Comparison of ENCODE assay signal across 19 cellular contexts in genomic region chr2:44304258-44304657, GRCh38. TPM values are rescaled to one million over a fixed set of nuclear protein-coding genes. Genes with fewer than 3 reads are reported as not detected.
DNase-seq lines count a peak whose midpoint lies in the region; ATAC-seq, FAIRE-seq and TF ChIP-seq lines count a peak whose summit lies in the region.
"Had no signal": no experiment of that assay in that cellular context is flagged by ENCODE, and none has a peak within 500 bp of the region (broad histone marks: within the 10 kb centered on the region; RNA-seq: fewer than 3 reads in every experiment).

No MANE protein-coding gene starts in this region.

- H3K4me1 ChIP-seq in A549 (no peaks in the 10 kb centered on the region), IMR-90 (ENCODE audit: control insufficient read depth, insufficient read depth, low read length) (no peaks in the 10 kb centered on the region), HepG2 (ENCODE audit: insufficient read depth, low read length) (no peaks in the 10 kb centered on the region), BE2C (no peaks in the 10 kb centered on the region)
- H3K4me1 ChIP-seq: BLaER1 treated with 17β-estradiol and CSF1 and Interleukin-3, amounts not matched to agents 10 nM and 100 nM had no signal

- H2AK5ac ChIP-seq in IMR-90 (ENCODE audit: low read depth, low read length): no peak overlapping the region

- TF ChIP-seq CTCF in A549 (IDR thresholded peaks at IDR 0.05): no peak
- TF ChIP-seq CTCF in IMR-90 (conservative IDR thresholded peaks at IDR 0.05; ENCODE audit: low read depth, low read length): no peak
- TF ChIP-seq CTCF in HepG2 (CRISPR knock-in tag; IDR thresholded peaks at IDR 0.05): no peak
- TF ChIP-seq CTCF in BE2C (IDR thresholded peaks at IDR 0.05; ENCODE audit: low read depth, low read length): no peak

- H3K79me2 ChIP-seq in HepG2 (ENCODE audit: insufficient read depth, low read length): no peaks in the 10 kb centered on the region

- H3K14ac ChIP-seq in IMR-90 (replicated peaks; ENCODE audit: low read depth, low read length): no peak overlapping the region

- H3K27ac ChIP-seq in A549 (no peak overlapping the region), IMR-90 (ENCODE audit: insufficient read depth, low read length) (no peak overlapping the region), HepG2 (ENCODE audit: extremely low read length, insufficient read depth, low read length) (no peak overlapping the region)
- H3K27ac ChIP-seq: BLaER1 treated with 17β-estradiol and CSF1 and Interleukin-3, amounts not matched to agents 10 nM and 100 nM had no signal

- no peak for FAIRE-seq in A549 (lab: Jason Lieb, UNC)
- FAIRE-seq in HepG2 (lab: Jason Lieb, UNC): no peak
- FAIRE-seq: D721Med, G401.6, GM12892, H54 had no signal

- H2AK9ac ChIP-seq in IMR-90 (replicated peaks; ENCODE audit: low read depth, low read length, poor library complexity): no peak overlapping the region

- no peak overlapping the region for H4K91ac ChIP-seq in IMR-90 (ENCODE audit: insufficient read depth, low read depth, low read length)

- in situ Hi-C loops in IMR-90 (cut with MboI; ENCODE audit: low sequenced_read_pairs) (no loop called here), HepG2 (cut with HindIII; ENCODE audit: extremely low pct_ligation_motif_present, low pct_unique_long_range_greater_than_20kb) (no loop called here)

- CTCF ChIA-PET in A549 (lab: Yijun Ruan, JAX): no interaction called here
- CTCF ChIA-PET in IMR-90 (lab: Yijun Ruan, JAX): no interaction called here
- CTCF ChIA-PET in HepG2 (lab: Yijun Ruan, JAX; ENCODE audit: low intra/inter-chr PET ratio, low total read pairs): no interaction called here

- intact Hi-C loops in IMR-90 (cut with micrococcal nuclease): no loop called here
- intact Hi-C loops in HepG2 (cut with micrococcal nuclease; ENCODE audit: unreplicated experiment): no loop called here

- TF ChIP-seq POLR2A in A549 (IDR thresholded peaks at IDR 0.05; ENCODE audit: low read length) (no peak), IMR-90 (IDR thresholded peaks at IDR 0.05; ENCODE audit: low read depth, low read length) (no peak), HepG2 (IDR thresholded peaks at IDR 0.05; ENCODE audit: insufficient read depth in 1 of 2, low read depth in 2 of 2, low read length in 2 of 2) (no peak)

- H4K20me1 ChIP-seq in IMR-90 (ENCODE audit: insufficient read depth, low read length) (no peaks in the 10 kb centered on the region; the same call in 1 of the 2 replicates), HepG2 (ENCODE audit: insufficient read depth, low read length) (no peaks in the 10 kb centered on the region)
- H4K20me1 ChIP-seq: BLaER1 treated with 17β-estradiol and CSF1 and Interleukin-3, amounts not matched to agents 10 nM and 100 nM had no signal

- H2BK5ac ChIP-seq in IMR-90 (ENCODE audit: low read depth, low read length, poor library complexity, severe bottlenecking): no peak overlapping the region

- H3K79me1 ChIP-seq in IMR-90 (ENCODE audit: low read depth in 1 of 2, low read length in 2 of 2): no peaks in the 10 kb centered on the region

- DNase-seq in A549 (ENCODE audit: low read depth in 1 of 2, low spot score in 1 of 2) (no peak), IMR-90 (no peak), HepG2 (ENCODE audit: low spot score) (no peak), BE2C (no peak), anterior cingulate cortex (lab: John Stamatoyannopoulos, UW) (no peak)
- DNase-seq: CD4-positive, alpha-beta T cell; CD8-positive, alpha-beta memory T cell; DMS153; DND-41; GOT3; HFFc6 had no signal

- H2AFZ ChIP-seq in IMR-90 (replicated peaks; ENCODE audit: low read length, poor library complexity): no peak overlapping the region
- H2AFZ ChIP-seq in HepG2 (ENCODE audit: low read length): no peak overlapping the region

- no peak overlapping the region for H2BK120ac ChIP-seq in IMR-90 (ENCODE audit: low read depth, low read length)

- no peak overlapping the region for H3K18ac ChIP-seq in IMR-90 (ENCODE audit: low read depth, low read length)

- TF ChIP-seq EP300 in A549 (IDR thresholded peaks at IDR 0.05) (no peak), HepG2 (IDR thresholded peaks at IDR 0.05; ENCODE audit: low read depth in 2 of 2, low read length in 2 of 2) (no peak), HepG2 (CRISPR knock-in tag; IDR thresholded peaks at IDR 0.05; ENCODE audit: borderline replicate concordance) (no peak)

- H4K5ac ChIP-seq in IMR-90 (ENCODE audit: low read depth, low read length): no peak overlapping the region

- H2BK20ac ChIP-seq in IMR-90 (ENCODE audit: low read depth, low read length): no peak overlapping the region

- H2BK15ac ChIP-seq in IMR-90 (ENCODE audit: low read depth, low read length): no peak overlapping the region

- no peak overlapping the region for H4K8ac ChIP-seq in IMR-90 (ENCODE audit: low read depth in 2 of 2, low read length in 2 of 2)

- no peak overlapping the region for H3K56ac ChIP-seq in IMR-90 (ENCODE audit: extremely low read depth, insufficient read depth, low read length)

- no peak for TF ChIP-seq RAD21 in A549 (conservative IDR thresholded peaks at IDR 0.05 in 1 of 2, IDR thresholded peaks at IDR 0.05 in 1 of 2)
- no peak for TF ChIP-seq RAD21 in IMR-90 (IDR thresholded peaks at IDR 0.05; ENCODE audit: low read length)
- no peak for TF ChIP-seq RAD21 in HepG2 (CRISPR knock-in tag; IDR thresholded peaks at IDR 0.05)

- H3K4me2 ChIP-seq in A549 (no peak overlapping the region), IMR-90 (ENCODE audit: low read depth, low read length) (no peak overlapping the region), HepG2 (ENCODE audit: low read depth, low read length) (no peak overlapping the region)
- H3K4me2 ChIP-seq: BLaER1 treated with 17β-estradiol and CSF1 and Interleukin-3, amounts not matched to agents 10 nM and 100 nM had no signal

- H3K9ac ChIP-seq in IMR-90 (ENCODE audit: low read depth, low read length): no peak overlapping the region
- no peak overlapping the region for H3K9ac ChIP-seq in HepG2 (ENCODE audit: insufficient read depth, low read depth, low read length)
- H3K9ac ChIP-seq: BLaER1 treated with 17β-estradiol and CSF1 and Interleukin-3, amounts not matched to agents 10 nM and 100 nM had no signal

- peaks cover 3% of the 10 kb centered on the region for H3K27me3 ChIP-seq in IMR-90 (ENCODE audit: control insufficient read depth, insufficient read depth, low read length)
- H3K27me3 ChIP-seq in HepG2 (ENCODE audit: control insufficient read depth in 1 of 2, insufficient read depth in 2 of 2, low read length in 2 of 2): no peaks in the 10 kb centered on the region; a peak in 1 of 5 replicates
- H3K27me3 ChIP-seq in BE2C: no peaks in the 10 kb centered on the region
- H3K27me3 ChIP-seq: BLaER1 treated with 17β-estradiol and CSF1 and Interleukin-3, amounts not matched to agents 10 nM and 100 nM had no signal

- H3K9me1 ChIP-seq in IMR-90 (ENCODE audit: insufficient read depth, low read length): 0 out of 2 replicates have a peak, but pooled peaks cover 4% of the 10 kb centered on the region

- no peaks in the 10 kb centered on the region for H3K36me3 ChIP-seq in IMR-90 (ENCODE audit: control insufficient read depth, insufficient read depth, low read length)
- no peaks in the 10 kb centered on the region for H3K36me3 ChIP-seq in HepG2 (replicated peaks in 1 of 2; ENCODE audit: control insufficient read depth in 1 of 2, insufficient read depth in 2 of 2, low read length in 2 of 2)
- H3K36me3 ChIP-seq in BE2C: no peaks in the 10 kb centered on the region
- H3K36me3 ChIP-seq: BLaER1 treated with 17β-estradiol and CSF1 and Interleukin-3, amounts not matched to agents 10 nM and 100 nM; HAP-1 had no signal

- dilution Hi-C loops in IMR-90 (cut with HindIII; ENCODE audit: low sequenced_read_pairs, unreplicated experiment): no loop called here

- no peak overlapping the region for H3K23ac ChIP-seq in IMR-90 (ENCODE audit: low read depth, low read length)

- POLR2A ChIA-PET in A549 (lab: Yijun Ruan, JAX): no interaction called here
- POLR2A ChIA-PET in IMR-90 (lab: Charles Lee; ENCODE audit: unreplicated experiment): no interaction called here
- POLR2A ChIA-PET in HepG2 (lab: Yijun Ruan, JAX): no interaction called here

- H3K9me3 ChIP-seq in A549 (peaks cover 19% of the 10 kb centered on the region), IMR-90 (ENCODE audit: control insufficient read depth, insufficient read depth, low read length) (peaks cover under 1% of the 10 kb centered on the region; the same call in 1 of the 2 replicates), HepG2 (ENCODE audit: low read length) (peaks cover 3% of the 10 kb centered on the region; the same call in 1 of the 2 replicates), BE2C (no peaks in the 10 kb centered on the region)
- H3K9me3 ChIP-seq: HAP-1 had no signal

- BruUV-seq in IMR-90 (replicated peaks; lab: Mats Ljungman, UMichigan) (no TSS peak), HepG2 (replicated peaks; lab: Mats Ljungman, UMichigan) (no TSS peak)

- peak; percentile 27 to 49; a peak in 3 of 6 replicates for ATAC-seq in A549
- peak; percentile 24; the same call in 1 of the 2 replicates for ATAC-seq in IMR-90 (ENCODE audit: low read depth)
- ATAC-seq in HepG2: peak; percentile 51
- ATAC-seq in HG02623 (IDR thresholded peaks at IDR 0.05; ENCODE audit: unreplicated experiment): no peak

- H3K4me3 ChIP-seq in A549 (no peak overlapping the region), IMR-90 (ENCODE audit: insufficient read depth, low read depth, low read length) (no peak overlapping the region), HepG2 (replicated peaks in 1 of 3; ENCODE audit: insufficient read depth in 1 of 3, low read depth in 2 of 3, low read length in 3 of 3) (no peak overlapping the region), BE2C (ENCODE audit: low read depth, low read length) (no peak overlapping the region)
- H3K4me3 ChIP-seq: BLaER1 treated with 17β-estradiol and CSF1 and Interleukin-3, amounts not matched to agents 10 nM and 100 nM; HAP-1 had no signal

- no peak overlapping the region for H3K4ac ChIP-seq in IMR-90 (ENCODE audit: low read depth, low read length)

- WGBS in A549 (ENCODE audit: missing lambda C conversion rate): 95% methylated on average over 1 of the region's 1 CpG
- WGBS in IMR-90 (ENCODE audit: extremely low coverage in 2 of 2, insufficient read length in 1 of 2), 2 experiments: no CpG with 5 or more reads among the region's 1 CpG
- 38% methylated on average over 1 of the region's 1 CpG for WGBS in HepG2 (ENCODE audit: low lambda C conversion rate)

RNA-seq across cellular contexts. Expression of gene SLC3A1, which starts 29.0 kb away (rescaled TPM):
- polyA plus RNA-seq in A549 (2011; rRNA removed) (7.1 and 7.2 TPM in 2 replicates), A549 (2017; fragmentation: RNase III; extraction: RNeasy Plus Mini Kit Qiagen cat#74134 plus additional on column Dnase treatment) (1.1 to 1.4 TPM (median 1.2 TPM) in 3 replicates), IMR-90 (2012; rRNA removed) (not detected in 2 replicates), HepG2 (2011; rRNA removed) (0.15 and 0.18 TPM in 2 replicates)
- polyA plus RNA-seq in A549 (2012; cell fraction: cytosol; rRNA removed): 2.1 TPM in 2 replicates
- polyA plus RNA-seq in A549 (2012; cell fraction: nucleus; rRNA removed): 0.68 and 1.3 TPM in 2 replicates
- 2.6 and 3.0 TPM in 2 replicates for polyA minus RNA-seq in A549 (2011; rRNA and poly(A)+ RNA removed)
- total RNA-seq in IMR-90 (2012; rRNA removed) (not detected in 2 replicates), HepG2 (2016; rRNA removed; fragmentation: Illumina TruSeq; extraction: Trizol) (not detected in 2 replicates)
- not detected in 2 replicates for polyA plus RNA-seq in IMR-90 (2012; cell fraction: cytosol; rRNA removed)
- polyA plus RNA-seq in IMR-90 (2012; cell fraction: nucleus; rRNA removed; ENCODE audit: low replicate concordance): not detected in 2 replicates
- total RNA-seq in HepG2 (2016; cell fraction: cytosol; rRNA removed; fragmentation: Illumina TruSeq; extraction: Trizol; ENCODE audit: low read depth): not detected in 2 replicates
- not detected in 2 replicates for total RNA-seq in HepG2 (2016; cell fraction: insoluble cytoplasmic fraction; rRNA removed; fragmentation: Illumina TruSeq; extraction: Trizol)
- not detected in 2 replicates for total RNA-seq in HepG2 (2016; cell fraction: membrane; rRNA removed; fragmentation: Illumina TruSeq; extraction: Trizol)
- not detected in 2 replicates for total RNA-seq in HepG2 (2016; cell fraction: nucleus; rRNA removed; fragmentation: Illumina TruSeq; extraction: Trizol)
- 0.03 and 0.15 TPM in 2 replicates for polyA plus RNA-seq in HepG2 (2011; cell fraction: cytosol; rRNA removed)
- polyA plus RNA-seq in HepG2 (2011; cell fraction: nucleus; rRNA removed): 0.10 TPM in 1 of 2 replicates, not detected in the other
- 0.19 and 0.35 TPM in 2 replicates for polyA plus RNA-seq in HepG2 (2012)
- polyA plus RNA-seq in HepG2 (2016; cell fraction: cytosol; fragmentation: Illumina TruSeq; extraction: Trizol; ENCODE audit: low read depth): not detected in 2 replicates
- polyA plus RNA-seq in HepG2 (2016; cell fraction: insoluble cytoplasmic fraction; fragmentation: Illumina TruSeq; extraction: Trizol; ENCODE audit: low read depth): not detected in 2 replicates
- not detected in 2 replicates for polyA plus RNA-seq in HepG2 (2016; cell fraction: membrane; fragmentation: Illumina TruSeq; extraction: Trizol; ENCODE audit: low read depth)
- polyA plus RNA-seq in HepG2 (2016; cell fraction: nucleus; fragmentation: Illumina TruSeq; extraction: Trizol; ENCODE audit: insufficient read depth, low read depth): 0.31 TPM in 1 of 2 replicates, not detected in the other
- 0.42 TPM in 1 of 2 replicates, not detected in the other for polyA minus RNA-seq in HepG2 (2011; rRNA and poly(A)+ RNA removed; ENCODE audit: low replicate concordance)
- polyA minus RNA-seq in HepG2 (2011; cell fraction: cytosol; rRNA and poly(A)+ RNA removed): not detected in 2 replicates
- polyA minus RNA-seq in HepG2 (2011; cell fraction: nucleus; rRNA and poly(A)+ RNA removed): 0.26 and 0.37 TPM in 2 replicates
- 0.62 TPM for polyA plus RNA-seq in BE2C (2012; ENCODE audit: insufficient read depth, insufficient read length, low read depth)
- polyA plus RNA-seq: CD14-positive monocyte had no signal

RNA-seq across cellular contexts. Expression of gene PREPL, which starts 57.0 kb away (rescaled TPM):
- polyA plus RNA-seq in A549 (2011; rRNA removed) (78.8 and 92.7 TPM in 2 replicates), A549 (2017; fragmentation: RNase III; extraction: RNeasy Plus Mini Kit Qiagen cat#74134 plus additional on column Dnase treatment) (28.7 to 31.1 TPM (median 29.6 TPM) in 3 replicates), IMR-90 (2012; rRNA removed) (22.8 and 27.6 TPM in 2 replicates), HepG2 (2011; rRNA removed) (15.2 and 19.7 TPM in 2 replicates)
- polyA plus RNA-seq in A549 (2012; cell fraction: cytosol; rRNA removed): 10.6 and 10.9 TPM in 2 replicates
- 7.5 and 11.2 TPM in 2 replicates for polyA plus RNA-seq in A549 (2012; cell fraction: nucleus; rRNA removed)
- polyA minus RNA-seq in A549 (2011; rRNA and poly(A)+ RNA removed): 28.5 and 29.6 TPM in 2 replicates
- total RNA-seq in IMR-90 (2012; rRNA removed) (39.6 and 59.2 TPM in 2 replicates), HepG2 (2016; rRNA removed; fragmentation: Illumina TruSeq; extraction: Trizol) (34.3 and 56.1 TPM in 2 replicates)
- polyA plus RNA-seq in IMR-90 (2012; cell fraction: cytosol; rRNA removed): 3.9 and 4.9 TPM in 2 replicates
- 2.5 and 37.3 TPM in 2 replicates for polyA plus RNA-seq in IMR-90 (2012; cell fraction: nucleus; rRNA removed; ENCODE audit: low replicate concordance)
- total RNA-seq in HepG2 (2016; cell fraction: cytosol; rRNA removed; fragmentation: Illumina TruSeq; extraction: Trizol; ENCODE audit: low read depth): 3.1 and 3.2 TPM in 2 replicates
- total RNA-seq in HepG2 (2016; cell fraction: insoluble cytoplasmic fraction; rRNA removed; fragmentation: Illumina TruSeq; extraction: Trizol): 33.6 and 53.1 TPM in 2 replicates
- 8.3 and 10.0 TPM in 2 replicates for total RNA-seq in HepG2 (2016; cell fraction: membrane; rRNA removed; fragmentation: Illumina TruSeq; extraction: Trizol)
- 34.9 and 36.8 TPM in 2 replicates for total RNA-seq in HepG2 (2016; cell fraction: nucleus; rRNA removed; fragmentation: Illumina TruSeq; extraction: Trizol)
- 5.9 and 10.5 TPM in 2 replicates for polyA plus RNA-seq in HepG2 (2011; cell fraction: cytosol; rRNA removed)
- polyA plus RNA-seq in HepG2 (2011; cell fraction: nucleus; rRNA removed): 11.8 and 17.5 TPM in 2 replicates
- polyA plus RNA-seq in HepG2 (2012): 17.9 and 21.6 TPM in 2 replicates
- polyA plus RNA-seq in HepG2 (2016; cell fraction: cytosol; fragmentation: Illumina TruSeq; extraction: Trizol; ENCODE audit: low read depth): 0.65 and 0.70 TPM in 2 replicates
- polyA plus RNA-seq in HepG2 (2016; cell fraction: insoluble cytoplasmic fraction; fragmentation: Illumina TruSeq; extraction: Trizol; ENCODE audit: low read depth): 40.9 and 42.7 TPM in 2 replicates
- polyA plus RNA-seq in HepG2 (2016; cell fraction: membrane; fragmentation: Illumina TruSeq; extraction: Trizol; ENCODE audit: low read depth): 2.1 and 2.8 TPM in 2 replicates
- polyA plus RNA-seq in HepG2 (2016; cell fraction: nucleus; fragmentation: Illumina TruSeq; extraction: Trizol; ENCODE audit: insufficient read depth, low read depth): 23.0 and 23.6 TPM in 2 replicates
- polyA minus RNA-seq in HepG2 (2011; rRNA and poly(A)+ RNA removed; ENCODE audit: low replicate concordance): 17.1 and 20.9 TPM in 2 replicates
- polyA minus RNA-seq in HepG2 (2011; cell fraction: cytosol; rRNA and poly(A)+ RNA removed): 13.7 and 16.0 TPM in 2 replicates
- polyA minus RNA-seq in HepG2 (2011; cell fraction: nucleus; rRNA and poly(A)+ RNA removed): 54.3 and 66.9 TPM in 2 replicates
- polyA plus RNA-seq in BE2C (2012; ENCODE audit: insufficient read depth, insufficient read length, low read depth): 83.2 TPM

RNA-seq across cellular contexts. Expression of gene CAMKMT, which starts 57.5 kb away (rescaled TPM):
- polyA plus RNA-seq in A549 (2011; rRNA removed) (10.0 and 15.7 TPM in 2 replicates), A549 (2017; fragmentation: RNase III; extraction: RNeasy Plus Mini Kit Qiagen cat#74134 plus additional on column Dnase treatment) (6.2 to 6.7 TPM (median 6.5 TPM) in 3 replicates), IMR-90 (2012; rRNA removed) (3.7 and 4.4 TPM in 2 replicates), HepG2 (2011; rRNA removed) (4.9 and 6.9 TPM in 2 replicates)
- 3.7 and 4.3 TPM in 2 replicates for polyA plus RNA-seq in A549 (2012; cell fraction: cytosol; rRNA removed)
- 2.4 and 3.2 TPM in 2 replicates for polyA plus RNA-seq in A549 (2012; cell fraction: nucleus; rRNA removed)
- 9.4 and 10.2 TPM in 2 replicates for polyA minus RNA-seq in A549 (2011; rRNA and poly(A)+ RNA removed)
- total RNA-seq in IMR-90 (2012; rRNA removed) (6.7 and 6.8 TPM in 2 replicates), HepG2 (2016; rRNA removed; fragmentation: Illumina TruSeq; extraction: Trizol) (15.3 and 20.8 TPM in 2 replicates)
- polyA plus RNA-seq in IMR-90 (2012; cell fraction: cytosol; rRNA removed): 2.0 and 3.1 TPM in 2 replicates
- 0.95 and 3.8 TPM in 2 replicates for polyA plus RNA-seq in IMR-90 (2012; cell fraction: nucleus; rRNA removed; ENCODE audit: low replicate concordance)
- 7.2 and 7.4 TPM in 2 replicates for total RNA-seq in HepG2 (2016; cell fraction: cytosol; rRNA removed; fragmentation: Illumina TruSeq; extraction: Trizol; ENCODE audit: low read depth)
- 16.8 and 17.7 TPM in 2 replicates for total RNA-seq in HepG2 (2016; cell fraction: insoluble cytoplasmic fraction; rRNA removed; fragmentation: Illumina TruSeq; extraction: Trizol)
- 7.1 and 9.1 TPM in 2 replicates for total RNA-seq in HepG2 (2016; cell fraction: membrane; rRNA removed; fragmentation: Illumina TruSeq; extraction: Trizol)
- total RNA-seq in HepG2 (2016; cell fraction: nucleus; rRNA removed; fragmentation: Illumina TruSeq; extraction: Trizol): 33.5 and 39.9 TPM in 2 replicates
- 4.7 and 4.9 TPM in 2 replicates for polyA plus RNA-seq in HepG2 (2011; cell fraction: cytosol; rRNA removed)
- 5.4 and 5.7 TPM in 2 replicates for polyA plus RNA-seq in HepG2 (2011; cell fraction: nucleus; rRNA removed)
- 6.8 and 9.4 TPM in 2 replicates for polyA plus RNA-seq in HepG2 (2012)
- 3.3 and 4.4 TPM in 2 replicates for polyA plus RNA-seq in HepG2 (2016; cell fraction: cytosol; fragmentation: Illumina TruSeq; extraction: Trizol; ENCODE audit: low read depth)
- polyA plus RNA-seq in HepG2 (2016; cell fraction: insoluble cytoplasmic fraction; fragmentation: Illumina TruSeq; extraction: Trizol; ENCODE audit: low read depth): 22.6 and 23.5 TPM in 2 replicates
- 6.3 and 7.0 TPM in 2 replicates for polyA plus RNA-seq in HepG2 (2016; cell fraction: membrane; fragmentation: Illumina TruSeq; extraction: Trizol; ENCODE audit: low read depth)
- 16.3 and 17.1 TPM in 2 replicates for polyA plus RNA-seq in HepG2 (2016; cell fraction: nucleus; fragmentation: Illumina TruSeq; extraction: Trizol; ENCODE audit: insufficient read depth, low read depth)
- polyA minus RNA-seq in HepG2 (2011; rRNA and poly(A)+ RNA removed; ENCODE audit: low replicate concordance): 6.4 and 7.6 TPM in 2 replicates
- 3.4 and 7.7 TPM in 2 replicates for polyA minus RNA-seq in HepG2 (2011; cell fraction: cytosol; rRNA and poly(A)+ RNA removed)
- 48.0 and 55.1 TPM in 2 replicates for polyA minus RNA-seq in HepG2 (2011; cell fraction: nucleus; rRNA and poly(A)+ RNA removed)
- 13.3 TPM for polyA plus RNA-seq in BE2C (2012; ENCODE audit: insufficient read depth, insufficient read length, low read depth)
